ENCODE assay signal across 21 cellular contexts in the genomic region with DNA sequence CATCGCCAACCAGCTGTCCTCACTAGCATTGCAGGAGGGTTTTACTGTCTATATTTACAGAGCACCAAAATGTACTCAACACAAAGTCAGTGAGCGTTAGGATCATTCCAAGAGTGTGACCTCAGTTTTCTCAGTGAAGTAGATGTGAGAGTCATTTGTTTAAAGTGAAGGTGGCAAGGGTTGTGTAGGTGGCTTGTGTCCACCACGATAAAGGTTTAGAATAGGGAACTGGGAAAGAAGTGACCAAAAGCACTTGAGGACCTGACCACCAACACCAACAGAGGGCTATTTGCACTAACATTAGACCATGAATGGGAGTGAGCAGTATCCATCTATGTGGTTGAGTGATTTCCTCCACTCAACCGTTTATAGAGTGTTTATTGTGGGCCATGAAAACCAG.
A peak's percentile ranks its signal among the peaks of the same experiment; 100 is the strongest.
DNase-seq lines count a peak whose midpoint lies in the region; ATAC-seq, FAIRE-seq and TF ChIP-seq lines count a peak whose summit lies in the region.
"Had no signal": no experiment of that assay in that cellular context is flagged by ENCODE, and none has a peak within 500 bp of the region (broad histone marks: within the 10 kb centered on the region; RNA-seq: fewer than 3 reads in every experiment).

No MANE protein-coding gene starts in this region.

- H3K9me3 Mint-ChIP-seq in stimulated activated memory B cell treated with anti-CD40 and anti-IgM and Interleukin-4, amounts not matched to agents 10 μg/mL and 1 μg/mL and 100 μg/mL, for 72 hours: no peaks in the 10 kb centered on the region
- H3K9me3 Mint-ChIP-seq: CD4-positive, CD25-positive, alpha-beta regulatory T cell had no signal

- H3K4me1 ChIP-seq in testis: no peaks in the 10 kb centered on the region

- H3K4me3 ChIP-seq in GM12865 (ENCODE audit: low read depth, low read length): no peak overlapping the region
- no peak overlapping the region for H3K4me3 ChIP-seq in testis
- H3K4me3 ChIP-seq: SK-N-MC had no signal

- intact Hi-C loops in testis (cut with DNase I; ENCODE audit: low total_unique reads): no loop called here

- no peak for TF ChIP-seq POLR2A in testis (IDR thresholded peaks at IDR 0.05)

- H3K4me3 Mint-ChIP-seq in stimulated activated memory B cell treated with anti-CD40 and anti-IgM and Interleukin-4, amounts not matched to agents 10 μg/mL and 1 μg/mL and 100 μg/mL, for 72 hours: no peak overlapping the region
- H3K4me3 Mint-ChIP-seq: CD4-positive, CD25-positive, alpha-beta regulatory T cell; IgD-negative memory B cell; T-helper 17 cell had no signal

- no peaks in the 10 kb centered on the region for H3K36me3 ChIP-seq in testis (ENCODE audit: low read depth, missing control alignments)

- peak; percentile 73 for FAIRE-seq in GM18507 (lab: Jason Lieb, UNC)
- FAIRE-seq: G401.6 had no signal

- no peaks in the 10 kb centered on the region for H3K9me3 ChIP-seq in testis

- no peak overlapping the region for H3K27ac Mint-ChIP-seq in stimulated activated memory B cell treated with anti-CD40 and anti-IgM and Interleukin-4, amounts not matched to agents 10 μg/mL and 1 μg/mL and 100 μg/mL, for 72 hours
- H3K27ac Mint-ChIP-seq: CD4-positive, CD25-positive, alpha-beta regulatory T cell; IgD-negative memory B cell; T-helper 17 cell had no signal

- TF ChIP-seq CTCF in GM12865 (IDR thresholded peaks at IDR 0.05; ENCODE audit: insufficient read depth, low read depth, low read length, missing control alignments) (no peak), testis (IDR thresholded peaks at IDR 0.05) (no peak)

- H3K27ac ChIP-seq in testis: no peak overlapping the region
- H3K27ac ChIP-seq: RWPE1, SK-N-MC had no signal

- no peaks in the 10 kb centered on the region for H3K27me3 Mint-ChIP-seq in stimulated activated memory B cell treated with anti-CD40 and anti-IgM and Interleukin-4, amounts not matched to agents 10 μg/mL and 1 μg/mL and 100 μg/mL, for 72 hours
- H3K27me3 Mint-ChIP-seq: CD4-positive, CD25-positive, alpha-beta regulatory T cell had no signal

- peaks cover 24% of the 10 kb centered on the region for H3K4me1 Mint-ChIP-seq in stimulated activated memory B cell treated with anti-CD40 and anti-IgM and Interleukin-4, amounts not matched to agents 10 μg/mL and 1 μg/mL and 100 μg/mL, for 72 hours
- H3K4me1 Mint-ChIP-seq: CD4-positive, CD25-positive, alpha-beta regulatory T cell; T-helper 17 cell had no signal

- no peaks in the 10 kb centered on the region for H3K36me3 Mint-ChIP-seq in stimulated activated memory B cell treated with anti-CD40 and anti-IgM and Interleukin-4, amounts not matched to agents 10 μg/mL and 1 μg/mL and 100 μg/mL, for 72 hours
- H3K36me3 Mint-ChIP-seq: CD4-positive, CD25-positive, alpha-beta regulatory T cell; IgD-negative memory B cell had no signal

- H3K27me3 ChIP-seq in testis: no peaks in the 10 kb centered on the region

- 93 to 95% methylated on average over 4 of the region's 4 CpGs for whole genome bisulfite sequencing in testis, 2 donors

- ATAC-seq in HG02884 (IDR thresholded peaks at IDR 0.05; ENCODE audit: unreplicated experiment): peak; percentile 51
- peak; percentile 68 for ATAC-seq in stimulated activated memory B cell treated with anti-CD40 and anti-IgM and Interleukin-4, amounts not matched to agents 10 μg/mL and 1 μg/mL and 100 μg/mL, for 72 hours
- no peak for ATAC-seq in GM21717 (IDR thresholded peaks at IDR 0.05; ENCODE audit: unreplicated experiment)
- ATAC-seq: T-helper 17 cell had no signal

- DNase-seq in GM12865 (ENCODE audit: low read depth): peak; percentile 19
- no peak for DNase-seq in GM18507 (ENCODE audit: extremely low spot score, insufficient read length, low read depth)
- no peak for DNase-seq in testis
- DNase-seq in islet precursor cell: no peak
- DNase-seq: CD4-positive, CD25-positive, alpha-beta regulatory T cell; H7; NCI-H1417; NCI-H1694 treated with DMSO at 0.1 percent for 48 hours; NCI-H2081 treated with DMSO at 0.1 percent for 48 hours; NCI-H2171 treated with DMSO at 0.1 percent for 48 hours; NCI-H526; SHP77 treated with DMSO at 0.1 percent for 48 hours; SW 1271; T-helper 17 cell had no signal
